ENCODE assay signal across 10 cellular contexts in genomic region chr4:54085284-54085683, GRCh38. TPM values are rescaled to one million over a fixed set of nuclear protein-coding genes. Genes with fewer than 3 reads are reported as not detected.
DNase-seq lines count a peak whose midpoint lies in the region; ATAC-seq, FAIRE-seq and TF ChIP-seq lines count a peak whose summit lies in the region.
"Had no signal": no experiment of that assay in that cellular context is flagged by ENCODE, and none has a peak within 500 bp of the region (broad histone marks: within the 10 kb centered on the region; RNA-seq: fewer than 3 reads in every experiment).

No MANE protein-coding gene starts in this region.

- intact Hi-C loops in uterus (cut with DNase I; ENCODE audit: low total_unique reads) = no loop called here

- peak; percentile 91 for FAIRE-seq in bronchial epithelial cell (lab: Jason Lieb, UNC)

- ATAC-seq in GM18907 (IDR thresholded peaks at IDR 0.05; ENCODE audit: unreplicated experiment) = no peak
- ATAC-seq: naive thymus-derived CD4-positive, alpha-beta T cell had no signal

- no peak overlapping the region for H3K27ac ChIP-seq in uterus

- no peak for TF ChIP-seq CTCF in bronchial epithelial cell (IDR thresholded peaks at IDR 0.05; ENCODE audit: insufficient read depth, low read length, severe bottlenecking)
- no peak for TF ChIP-seq CTCF in uterus (IDR thresholded peaks at IDR 0.05)

- in situ Hi-C loops in ACHN (cut with HindIII; ENCODE audit: low pct_ligation_motif_present, low pct_unique_long_range_greater_than_20kb, low sequenced_read_pairs) = no loop called here

- DNase-seq in ACHN (peak; percentile 78), M059J (ENCODE audit: low read depth) (peak; percentile 87), bronchial epithelial cell (ENCODE audit: low read depth) (peak; percentile 97), kidney glomerular epithelial cell (lab: John Stamatoyannopoulos, UW) (peak; percentile 96), GOT3 (lab: John Stamatoyannopoulos, UW) (no peak), uterus (no peak)
- no peak for DNase-seq in activated CD8-positive, alpha-beta memory T cell treated with anti-CD3 and anti-CD28 coated beads, Interleukin-2, amount 50 U/mL, for 48 hours
- DNase-seq: activated CD4-positive, alpha-beta T cell treated with anti-CD3 and anti-CD28 coated beads for 1 hour; naive thymus-derived CD4-positive, alpha-beta T cell had no signal

- no peak for TF ChIP-seq POLR2A in uterus (IDR thresholded peaks at IDR 0.05)

- H3K4me3 ChIP-seq in bronchial epithelial cell (ENCODE audit: low read depth, low read length) (no peak overlapping the region), uterus (no peak overlapping the region)

- H3K36me3 ChIP-seq in bronchial epithelial cell (ENCODE audit: control insufficient read depth, insufficient read depth, low read length) (no peaks in the 10 kb centered on the region), uterus (no peaks in the 10 kb centered on the region)

- H3K4me1 ChIP-seq in uterus = no peaks in the 10 kb centered on the region

- no peaks in the 10 kb centered on the region for H3K9me3 ChIP-seq in uterus

- H3K27me3 ChIP-seq in bronchial epithelial cell (ENCODE audit: control insufficient read depth, insufficient read depth, low read length) = no peaks in the 10 kb centered on the region
- H3K27me3 ChIP-seq in uterus = no peaks in the 10 kb centered on the region

RNA-seq across cellular contexts. Expression of gene GSX2, which starts 14.7 kb away (rescaled TPM):
- not detected in 2 replicates for total RNA-seq in M059J (2014; rRNA removed; shearing (Covaris generic))
- total RNA-seq in bronchial epithelial cell = not detected in 2 replicates
- not detected for total RNA-seq in uterus
- total RNA-seq: naive thymus-derived CD4-positive, alpha-beta T cell had no signal

RNA-seq across cellular contexts. Expression of gene CHIC2, which starts 20.9 kb away (rescaled TPM):
- 31.4 and 34.8 TPM in 2 replicates for total RNA-seq in M059J (2014; rRNA removed; shearing (Covaris generic))
- 36.1 and 42.2 TPM in 2 replicates for total RNA-seq in bronchial epithelial cell
- total RNA-seq in uterus = 10 to 100 TPM; 26.0 to 80.2 (median 52.8) TPM

Comparison
In these comparisons a context has a peak if more than half of its experiments do, and no peak if none do; other contexts are left out.
1. DNase-seq: peak in ACHN (single experiment), M059J (single experiment), bronchial epithelial cell (single experiment) and kidney glomerular epithelial cell (single experiment); none in GOT3 (single experiment), uterus (0 of 2) and activated CD8-positive, alpha-beta memory T cell treated with anti-CD3 and anti-CD28 coated beads, Interleukin-2, amount 50 U/mL, for 48 hours (single experiment).